In genomic region chr3:72088486-72089025, GRCh38 we compare ENCODE assay signal across 2 cellular contexts.
TF ChIP-seq lines count a peak whose summit lies in the region.

No MANE protein-coding gene starts in this region.

TF ChIP-seq in HepG2, 621 proteins besides CTCF, POLR2A, EP300 and RAD21:
- TF ChIP-seq STAG1 (CRISPR knock-in tag; IDR thresholded peaks at IDR 0.05) (0 out of 2 replicates have a peak, but pooled peaks have one; percentile 26), HIC2 (CRISPR knock-in tag; IDR thresholded peaks at IDR 0.05; ENCODE audit: low read depth) (no peak), KLF9 (CRISPR knock-in tag; IDR thresholded peaks at IDR 0.05; ENCODE audit: low read depth) (no peak), GPBP1L1 (CRISPR knock-in tag; IDR thresholded peaks at IDR 0.05) (no peak)

TF ChIP-seq in H1, 55 proteins besides CTCF, POLR2A, EP300 and RAD21:
- TF ChIP-seq GABPA (IDR thresholded peaks at IDR 0.05; ENCODE audit: borderline replicate concordance, insufficient read depth, low read length) = no peak
- TF ChIP-seq CBX8 (IDR thresholded peaks at IDR 0.05; ENCODE audit: borderline replicate concordance, low read depth, low read length) = no peak
- no peak for TF ChIP-seq RFX5 (IDR thresholded peaks at IDR 0.05; ENCODE audit: borderline replicate concordance, low read depth, low read length)
- TF ChIP-seq SP1 (IDR thresholded peaks at IDR 0.05; ENCODE audit: low read depth, low read length) = no peak
- no peak for TF ChIP-seq USF2 (IDR thresholded peaks at IDR 0.05; ENCODE audit: low read length)
- TF ChIP-seq GTF2F1 (IDR thresholded peaks at IDR 0.05; ENCODE audit: borderline replicate concordance, low read depth, low read length) = no peak
- TF ChIP-seq HDAC2 (IDR thresholded peaks at IDR 0.05; ENCODE audit: borderline replicate concordance in 1 of 2, low read depth in 2 of 2, low read length in 2 of 2) = no peak
- TF ChIP-seq POU5F1 (IDR thresholded peaks at IDR 0.05; ENCODE audit: low read depth, low read length) = no peak
- no peak for TF ChIP-seq CBX5 (IDR thresholded peaks at IDR 0.05; ENCODE audit: low read depth, low read length)
- TF ChIP-seq EZH2 (IDR thresholded peaks at IDR 0.05; ENCODE audit: low read depth, low read length, severe bottlenecking) = no peak
- TF ChIP-seq YY1 (IDR thresholded peaks at IDR 0.05; ENCODE audit: low read depth, low read length) = no peak
- TF ChIP-seq SRF (IDR thresholded peaks at IDR 0.05; ENCODE audit: low read depth, low read length) = no peak
